In the genomic region with DNA sequence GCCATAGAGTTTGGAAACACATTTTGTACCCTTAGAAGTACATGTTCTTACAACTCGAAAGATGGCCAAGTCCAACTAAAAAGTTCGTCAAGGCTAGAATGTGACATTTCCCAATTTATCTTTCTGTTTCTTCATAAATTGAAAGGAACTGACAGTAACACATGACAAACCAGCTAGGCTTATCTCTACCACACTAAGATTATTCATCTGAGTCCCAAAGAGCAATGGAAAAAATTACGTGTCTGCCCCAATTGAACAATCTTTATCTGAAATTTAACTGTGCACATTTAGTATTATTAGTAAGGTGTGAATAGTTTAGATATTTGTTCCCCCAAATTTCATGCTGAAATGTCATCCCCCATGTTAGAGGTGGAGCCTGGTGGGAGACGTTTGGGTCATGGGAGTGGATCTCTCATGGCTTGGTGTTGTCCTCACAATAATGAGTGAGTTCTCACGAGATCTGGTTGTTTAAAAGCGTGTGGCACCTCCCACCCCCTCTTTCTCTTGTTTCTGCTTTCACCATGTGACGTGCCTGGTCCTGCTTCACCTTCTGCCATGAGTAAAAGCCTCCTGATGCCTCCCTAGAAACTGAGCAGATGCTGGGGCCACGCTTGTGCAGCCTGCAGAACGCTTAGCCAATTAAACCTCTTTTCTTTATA, we compare ENCODE assay signal across 30 cellular contexts. TPM values are rescaled to one million over a fixed set of nuclear protein-coding genes. Genes with fewer than 3 reads are reported as not detected.
DNase-seq lines count a peak whose midpoint lies in the region; ATAC-seq and TF ChIP-seq lines count a peak whose summit lies in the region.
"Had no signal": no experiment of that assay in that cellular context is flagged by ENCODE, and none has a peak within 500 bp of the region (broad histone marks: within the 10 kb centered on the region; RNA-seq: fewer than 3 reads in every experiment).

No MANE protein-coding gene starts in this region.

- H3K27ac Mint-ChIP-seq in activated naive CD8-positive, alpha-beta T cell treated with anti-CD3 and anti-CD28 coated beads, Interleukin-2, amount 50 U/mL, for 24 hours, result no peak overlapping the region
- no peak overlapping the region for H3K27ac Mint-ChIP-seq in activated naive CD8-positive, alpha-beta T cell treated with anti-CD3 and anti-CD28 coated beads for 36 hours
- no peak overlapping the region for H3K27ac Mint-ChIP-seq in CD8-positive, alpha-beta T cell
- H3K27ac Mint-ChIP-seq: activated naive CD8-positive, alpha-beta T cell; CD4-positive, CD25-positive, alpha-beta regulatory T cell; T-cell had no signal

- H3K36me3 Mint-ChIP-seq in activated naive CD8-positive, alpha-beta T cell treated with anti-CD3 and anti-CD28 coated beads, Interleukin-2, amount 50 U/mL, for 24 hours (ENCODE audit: low read depth), result no peaks in the 10 kb centered on the region
- H3K36me3 Mint-ChIP-seq in activated naive CD8-positive, alpha-beta T cell treated with anti-CD3 and anti-CD28 coated beads for 36 hours, result peaks cover 3% of the 10 kb centered on the region
- no peaks in the 10 kb centered on the region for H3K36me3 Mint-ChIP-seq in CD8-positive, alpha-beta T cell
- H3K36me3 Mint-ChIP-seq: activated naive CD8-positive, alpha-beta T cell; CD4-positive, CD25-positive, alpha-beta regulatory T cell; T-cell had no signal

- peaks cover 12% of the 10 kb centered on the region for H3K4me1 Mint-ChIP-seq in activated naive CD8-positive, alpha-beta T cell treated with anti-CD3 and anti-CD28 coated beads, Interleukin-2, amount 50 U/mL, for 24 hours
- peaks cover 16% of the 10 kb centered on the region for H3K4me1 Mint-ChIP-seq in activated naive CD8-positive, alpha-beta T cell treated with anti-CD3 and anti-CD28 coated beads for 36 hours
- no peaks in the 10 kb centered on the region for H3K4me1 Mint-ChIP-seq in CD8-positive, alpha-beta T cell (ENCODE audit: low read depth)

- no peak for TF ChIP-seq CTCF in CD8-positive, alpha-beta T cell (IDR thresholded peaks at IDR 0.05)

- H3K9ac ChIP-seq in subcutaneous abdominal adipose tissue (ENCODE audit: low read length in 5 of 5), result no peak overlapping the region
- H3K9ac ChIP-seq: KMS-11 had no signal

- ATAC-seq in activated naive CD8-positive, alpha-beta T cell treated with anti-CD3 and anti-CD28 coated beads, Interleukin-2, amount 50 U/mL, for 24 hours, result peak; percentile 61
- ATAC-seq in CD8-positive, alpha-beta T cell, result no peak
- ATAC-seq: HCT116, heart left ventricle, sciatic nerve, T-cell had no signal

- peaks cover 3 to 39% (median 17%) of the 10 kb centered on the region in 5 donors for H3K4me1 ChIP-seq in subcutaneous abdominal adipose tissue (ENCODE audit: control insufficient read depth in 5 of 5, insufficient read depth in 5 of 5, low read length in 5 of 5)
- H3K4me1 ChIP-seq in CD8-positive, alpha-beta T cell (ENCODE audit: insufficient read depth, low read length), result no peaks in the 10 kb centered on the region
- H3K4me1 ChIP-seq: prostate gland, uterus had no signal

- H3K9me3 ChIP-seq in subcutaneous abdominal adipose tissue (ENCODE audit: control insufficient read depth in 5 of 5, low read length in 5 of 5), result no peaks in the 10 kb centered on the region
- no peaks in the 10 kb centered on the region for H3K9me3 ChIP-seq in CD8-positive, alpha-beta T cell (ENCODE audit: low read length)
- H3K9me3 ChIP-seq: ascending aorta, heart left ventricle, prostate gland, thoracic aorta, uterus had no signal

- intact Hi-C loops in CD8-positive, alpha-beta T cell (cut with DNase I, micrococcal nuclease), result no loop called here

- no peak overlapping the region for H3K4me3 ChIP-seq in subcutaneous abdominal adipose tissue (ENCODE audit: low read depth in 1 of 5, low read length in 5 of 5)
- no peak overlapping the region for H3K4me3 ChIP-seq in CD8-positive, alpha-beta T cell (ENCODE audit: low read depth, low read length)
- H3K4me3 ChIP-seq: ascending aorta, cardiac muscle cell, heart left ventricle, prostate gland, thoracic aorta, uterus had no signal

- CTCF ChIA-PET in CD8-positive, alpha-beta T cell (lab: Charles Lee), result no interaction called here

- H3K9me3 Mint-ChIP-seq in activated naive CD8-positive, alpha-beta T cell treated with anti-CD3 and anti-CD28 coated beads, Interleukin-2, amount 50 U/mL, for 24 hours, result no peaks in the 10 kb centered on the region
- peaks cover 3% of the 10 kb centered on the region for H3K9me3 Mint-ChIP-seq in activated naive CD8-positive, alpha-beta T cell treated with anti-CD3 and anti-CD28 coated beads for 36 hours
- H3K9me3 Mint-ChIP-seq in CD8-positive, alpha-beta T cell, result no peaks in the 10 kb centered on the region
- H3K9me3 Mint-ChIP-seq: CD4-positive, CD25-positive, alpha-beta regulatory T cell; T-cell had no signal

- H3K36me3 ChIP-seq in subcutaneous abdominal adipose tissue (ENCODE audit: control insufficient read depth in 5 of 5, insufficient read depth in 5 of 5, low read length in 5 of 5), result peaks cover 0 to 6% (median 3%) of the 10 kb centered on the region in 5 donors
- H3K36me3 ChIP-seq in CD8-positive, alpha-beta T cell (ENCODE audit: insufficient read depth, low read length), result no peaks in the 10 kb centered on the region
- H3K36me3 ChIP-seq: ascending aorta, cardiac muscle cell, heart left ventricle, prostate gland, thoracic aorta, uterus had no signal

- no peaks in the 10 kb centered on the region for H3K27me3 Mint-ChIP-seq in activated naive CD8-positive, alpha-beta T cell treated with anti-CD3 and anti-CD28 coated beads, Interleukin-2, amount 50 U/mL, for 24 hours
- no peaks in the 10 kb centered on the region for H3K27me3 Mint-ChIP-seq in activated naive CD8-positive, alpha-beta T cell treated with anti-CD3 and anti-CD28 coated beads for 36 hours
- peaks cover 3% of the 10 kb centered on the region for H3K27me3 Mint-ChIP-seq in CD8-positive, alpha-beta T cell (ENCODE audit: low read depth)
- H3K27me3 Mint-ChIP-seq: activated naive CD8-positive, alpha-beta T cell; CD4-positive, CD25-positive, alpha-beta regulatory T cell; T-cell had no signal

- no peak overlapping the region for H3K4me3 Mint-ChIP-seq in activated naive CD8-positive, alpha-beta T cell treated with anti-CD3 and anti-CD28 coated beads, Interleukin-2, amount 50 U/mL, for 24 hours
- no peak overlapping the region for H3K4me3 Mint-ChIP-seq in activated naive CD8-positive, alpha-beta T cell treated with anti-CD3 and anti-CD28 coated beads for 36 hours
- H3K4me3 Mint-ChIP-seq in CD8-positive, alpha-beta T cell, result no peak overlapping the region
- H3K4me3 Mint-ChIP-seq: activated naive CD8-positive, alpha-beta T cell; CD4-positive, CD25-positive, alpha-beta regulatory T cell; T-cell had no signal

- POLR2A ChIA-PET in CD8-positive, alpha-beta T cell (lab: Charles Lee), result no interaction called here

- H3K27me3 ChIP-seq in subcutaneous abdominal adipose tissue (ENCODE audit: control insufficient read depth in 5 of 5, insufficient read depth in 4 of 5, low read length in 5 of 5), result no peaks in the 10 kb centered on the region
- no peaks in the 10 kb centered on the region for H3K27me3 ChIP-seq in CD8-positive, alpha-beta T cell (ENCODE audit: insufficient read depth, low read length)
- H3K27me3 ChIP-seq: ascending aorta, uterus had no signal

- DNase-seq in activated CD4-positive, alpha-beta T cell treated with anti-CD3 and anti-CD28 coated beads for 24 hours (ENCODE audit: low read depth in 2 of 2), result peak; percentile 19 to 20
- DNase-seq in activated CD4-positive, alpha-beta T cell treated with anti-CD3 and anti-CD28 coated beads for 1 hour, result no peak
- DNase-seq in activated naive CD8-positive, alpha-beta T cell treated with anti-CD3 and anti-CD28 coated beads, Interleukin-2, amount 50 U/mL, for 24 hours, result peak; percentile 14
- DNase-seq in activated naive CD8-positive, alpha-beta T cell treated with anti-CD3 and anti-CD28 coated beads for 36 hours, result no peak
- peak; percentile 13 to 49 (median 46) for DNase-seq in stimulated activated CD4-positive, alpha-beta T cell treated with anti-CD3 and anti-CD28 coated beads, Interleukin-12 subunit alpha, Interleukin-12 subunit beta, amount 100 ng/mL, for 48 hours (ENCODE audit: low read depth in 2 of 3, low spot score in 1 of 3)
- DNase-seq in CD8-positive, alpha-beta T cell, result no peak
- no peak for DNase-seq in NAMALWA (ENCODE audit: low spot score)
- DNase-seq: activated CD4-positive, CD25-positive, alpha-beta regulatory T cell treated with anti-CD3 and anti-CD28 coated beads, Interleukin-2, amount 50 U/mL, for 72 hours; CD4-positive, CD25-positive, alpha-beta regulatory T cell; cortex of kidney; foreskin fibroblast; heart left ventricle; kidney; MM.1S; NCI-H1417; NCI-H2081 treated with DMSO at 0.1 percent for 48 hours; NCI-H446; NCI-H774; RPMI8226; T-cell; uterus had no signal

- peak overlapping the region; percentile 76 for H3K27ac ChIP-seq in subcutaneous abdominal adipose tissue (ENCODE audit: low read depth, low read length)
- no peak overlapping the region for H3K27ac ChIP-seq in CD8-positive, alpha-beta T cell (ENCODE audit: low read depth, low read length)
- H3K27ac ChIP-seq: ascending aorta, cardiac muscle cell, heart left ventricle, KMS-11, thoracic aorta, uterus had no signal

RNA-seq across cellular contexts. Expression of gene CPM, which starts 13.3 kb away (rescaled TPM):
- total RNA-seq in activated naive CD8-positive, alpha-beta T cell treated with anti-CD3 and anti-CD28 coated beads for 36 hours, result 1 to 10 TPM; 5.8 to 8.0 TPM
- total RNA-seq in CD8-positive, alpha-beta T cell, result under 1 TPM; 0.30 to 0.78 TPM

Comparison
In these comparisons a context has a peak if more than half of its experiments do, and no peak if none do; other contexts are left out.
1. DNase-seq: peak in activated CD4-positive, alpha-beta T cell treated with anti-CD3 and anti-CD28 coated beads for 24 hours (2 of 2), activated naive CD8-positive, alpha-beta T cell treated with anti-CD3 and anti-CD28 coated beads, Interleukin-2, amount 50 U/mL, for 24 hours (single experiment) and stimulated activated CD4-positive, alpha-beta T cell treated with anti-CD3 and anti-CD28 coated beads, Interleukin-12 subunit alpha, Interleukin-12 subunit beta, amount 100 ng/mL, for 48 hours (3 of 3); none in activated CD4-positive, alpha-beta T cell treated with anti-CD3 and anti-CD28 coated beads for 1 hour (single experiment), activated naive CD8-positive, alpha-beta T cell treated with anti-CD3 and anti-CD28 coated beads for 36 hours (single experiment), CD8-positive, alpha-beta T cell (0 of 7) and NAMALWA (single experiment).